Comparison of ENCODE assay signal across 6 cellular contexts in genomic region chr11:10595840-10596239, GRCh38. TPM values are rescaled to one million over a fixed set of nuclear protein-coding genes. Genes with fewer than 3 reads are reported as not detected.
"Had no signal": no experiment of that assay in that cellular context is flagged by ENCODE, and none has a peak within 500 bp of the region (broad histone marks: within the 10 kb centered on the region; RNA-seq: fewer than 3 reads in every experiment).

No MANE protein-coding gene starts in this region.

RNA-seq across cellular contexts. Expression of gene LYVE1, which starts 27.4 kb away (rescaled TPM):
- total RNA-seq: LHCN-M2, MCF 10A, NCI-H460, OCI-LY7, SJCRH30, SK-MEL-5 had no signal
